Comparison of ENCODE assay signal across 9 cellular contexts in genomic region chrX:110180928-110181310, GRCh38.
DNase-seq lines count a peak whose midpoint lies in the region; ATAC-seq and TF ChIP-seq lines count a peak whose summit lies in the region.
"Had no signal": no experiment of that assay in that cellular context is flagged by ENCODE, and none has a peak within 500 bp of the region (broad histone marks: within the 10 kb centered on the region; RNA-seq: fewer than 3 reads in every experiment).

No MANE protein-coding gene starts in this region.

- H3K4me1 Mint-ChIP-seq in HFFc6 (ENCODE audit: low read depth) (peaks cover 40% of the 10 kb centered on the region), T-cell (peaks cover 0 to 37% (median 14%) of the 10 kb centered on the region in 3 donors)

- H3K9me3 ChIP-seq in mesodermal cell (ENCODE audit: control insufficient read depth, low read length): no peaks in the 10 kb centered on the region
- H3K9me3 ChIP-seq: pancreas had no signal

- DNase-seq in HFFc6: peak; percentile 52
- peak; percentile 83 for DNase-seq in M059J (ENCODE audit: low read depth)
- no peak for DNase-seq in stimulated activated naive CD4-positive, alpha-beta T cell treated with Interleukin-2 at 50 U/mL for 16 hours (lab: John Stamatoyannopoulos, UW)
- no peak for DNase-seq in NCI-H1694 treated with DMSO at 0.1 percent for 48 hours (lab: John Stamatoyannopoulos, UW)
- no peak for DNase-seq in T-cell
- DNase-seq in activated effector memory CD4-positive, alpha-beta T cell treated with anti-CD3 and anti-CD28 coated beads, Interleukin-2, amount 50 U/mL, for 16 hours: no peak
- DNase-seq: pancreas had no signal

- CTCF ChIA-PET in T-cell (lab: Charles Lee): interaction anchor here (0.6 to 2.0 kb wide), 3 partner anchors 20 to 229 kb away, joined by 3 to 5 read pairs (median 4); no protein-coding TSS in a partner anchor

- peaks cover 9% of the 10 kb centered on the region for H3K4me1 ChIP-seq in mesodermal cell (ENCODE audit: control insufficient read depth, insufficient read depth, low read length, poor library complexity, severe bottlenecking)
- H3K4me1 ChIP-seq: pancreas had no signal

- peaks cover 3% of the 10 kb centered on the region for H3K36me3 ChIP-seq in mesodermal cell (ENCODE audit: control insufficient read depth, insufficient read depth, low read length)
- H3K36me3 ChIP-seq: pancreas had no signal

- H3K9me3 Mint-ChIP-seq in HFFc6: no peaks in the 10 kb centered on the region
- H3K9me3 Mint-ChIP-seq in T-cell: peaks cover 0 to 8% (median 5%) of the 10 kb centered on the region in 3 donors

- POLR2A ChIA-PET in T-cell (lab: Charles Lee): no interaction called here

- ATAC-seq in GM18505 (IDR thresholded peaks at IDR 0.05; ENCODE audit: unreplicated experiment) (peak; percentile 62), T-cell (replicated peaks in 1 of 4) (no peak)

- WGBS in mesodermal cell (ENCODE audit: insufficient coverage in 2 of 2), 2 experiments: 89% methylated on average over 4 of the region's 6 CpGs; no CpG with 5 or more reads in 1 of the 2 experiments

- H3K27ac Mint-ChIP-seq in HFFc6 (peak overlapping the region; percentile 86), T-cell (peak overlapping the region in 1 of 2 donors; percentile 52)

- H3K4me3 ChIP-seq in mesodermal cell (ENCODE audit: extremely low read depth, insufficient read depth, low read length, poor library complexity, severe bottlenecking): no peak overlapping the region
- H3K4me3 ChIP-seq: pancreas had no signal

- H3K36me3 Mint-ChIP-seq in HFFc6 (ENCODE audit: low read depth) (peaks cover 9% of the 10 kb centered on the region; the same call in 1 of the 2 replicates), T-cell (peaks cover 30% of the 10 kb centered on the region)

- peak overlapping the region; percentile 41 for H3K27ac ChIP-seq in mesodermal cell (ENCODE audit: low read depth, low read length, severe bottlenecking)
- H3K27ac ChIP-seq: pancreas had no signal

- H3K4me3 Mint-ChIP-seq in HFFc6 (peak overlapping the region; percentile 64), T-cell (no peak overlapping the region)

- TF ChIP-seq CTCF in HFFc6 (IDR thresholded peaks at IDR 0.05): no peak

- TF ChIP-seq POLR2A in GM18505 (IDR thresholded peaks at IDR 0.05; ENCODE audit: borderline replicate concordance, extremely low read depth, insufficient read depth, insufficient read length): no peak

- H3K27me3 Mint-ChIP-seq in HFFc6 (ENCODE audit: insufficient read depth) (no peaks in the 10 kb centered on the region; the same call in 1 of the 2 replicates), T-cell (no peaks in the 10 kb centered on the region)

Comparison
In these comparisons a context has a peak if more than half of its experiments do, and no peak if none do; other contexts are left out.
1. DNase-seq: peak in HFFc6 (single experiment) and M059J (single experiment); none in stimulated activated naive CD4-positive, alpha-beta T cell treated with Interleukin-2 at 50 U/mL for 16 hours (single experiment), NCI-H1694 treated with DMSO at 0.1 percent for 48 hours (single experiment), T-cell (0 of 34) and activated effector memory CD4-positive, alpha-beta T cell treated with anti-CD3 and anti-CD28 coated beads, Interleukin-2, amount 50 U/mL, for 16 hours (single experiment).